Comparison of ENCODE assay signal across 8 cellular contexts in genomic region chr4:120049732-120050494, GRCh38. TPM values are rescaled to one million over a fixed set of nuclear protein-coding genes. Genes with fewer than 3 reads are reported as not detected.
A peak's percentile ranks its signal among the peaks of the same experiment; 100 is the strongest.
DNase-seq lines count a peak whose midpoint lies in the region; ATAC-seq and TF ChIP-seq lines count a peak whose summit lies in the region.

No MANE protein-coding gene starts in this region.

- ATAC-seq in GM19043 (IDR thresholded peaks at IDR 0.05; ENCODE audit: low read depth, unreplicated experiment) (peak; percentile 83), HG03280 (IDR thresholded peaks at IDR 0.05; ENCODE audit: unreplicated experiment) (peak; percentile 92)

- intact Hi-C loops in activated CD4-positive, alpha-beta memory T cell treated with anti-CD3 and anti-CD28 coated beads for 36 hours (cut with micrococcal nuclease) = loop anchor here (1.0 to 5.0 kb wide), 4 partner anchors 421 to 1069 kb away; no protein-coding TSS in a partner anchor

- DNase-seq in NCI-H526 (lab: John Stamatoyannopoulos, UW) (peak; percentile 44 to 86), ecto neural progenitor cell (ENCODE audit: low spot score) (peak; percentile 80), lung microvascular endothelial cell (ENCODE audit: low read depth in 2 of 2) (peak; percentile 79 to 81)
- peak; percentile 74 for DNase-seq in activated CD4-positive, alpha-beta memory T cell treated with anti-CD3 and anti-CD28 coated beads for 36 hours
- peak; percentile 21 to 54 (median 31) for DNase-seq in stimulated activated CD4-positive, alpha-beta T cell treated with anti-CD3 and anti-CD28 coated beads, TNF-alpha, amount 100 ng/mL, for 4 hours (ENCODE audit: low read depth in 3 of 3)

- peaks cover 2% of the 10 kb centered on the region for H3K4me1 Mint-ChIP-seq in activated CD4-positive, alpha-beta memory T cell treated with anti-CD3 and anti-CD28 coated beads for 36 hours (ENCODE audit: low read depth)

- H3K27me3 Mint-ChIP-seq in activated CD4-positive, alpha-beta memory T cell treated with anti-CD3 and anti-CD28 coated beads for 36 hours = no peaks in the 10 kb centered on the region

- no peak overlapping the region for H3K4me3 Mint-ChIP-seq in activated CD4-positive, alpha-beta memory T cell treated with anti-CD3 and anti-CD28 coated beads for 36 hours

- no peak overlapping the region for H3K27ac ChIP-seq in C4-2B

- H3K36me3 Mint-ChIP-seq in activated CD4-positive, alpha-beta memory T cell treated with anti-CD3 and anti-CD28 coated beads for 36 hours = peaks cover under 1% of the 10 kb centered on the region

- TF ChIP-seq CTCF in C4-2B (conservative IDR thresholded peaks at IDR 0.05) = peak; percentile 81

- POLR2A ChIA-PET in activated CD4-positive, alpha-beta memory T cell treated with anti-CD3 and anti-CD28 coated beads for 36 hours (lab: Charles Lee) = no interaction called here

- CTCF ChIA-PET in activated CD4-positive, alpha-beta memory T cell treated with anti-CD3 and anti-CD28 coated beads for 36 hours (lab: Charles Lee) = interaction anchor here (0.6 to 4.4 kb wide), 2 partner anchors 422 to 1337 kb away, joined by 3 to 43 read pairs; partner anchors contain the start of gene PDE5A

- no peaks in the 10 kb centered on the region for H3K9me3 Mint-ChIP-seq in activated CD4-positive, alpha-beta memory T cell treated with anti-CD3 and anti-CD28 coated beads for 36 hours

- H3K27ac Mint-ChIP-seq in activated CD4-positive, alpha-beta memory T cell treated with anti-CD3 and anti-CD28 coated beads for 36 hours = no peak overlapping the region

RNA-seq across cellular contexts. Expression of gene MAD2L1, which starts 16.7 kb away (rescaled TPM):
- total RNA-seq in activated CD4-positive, alpha-beta memory T cell treated with anti-CD3 and anti-CD28 coated beads for 36 hours = 10 to 100 TPM; 92.0 to 96.6 TPM
- 7.7 and 18.3 TPM in 2 replicates for total RNA-seq in lung microvascular endothelial cell
